In genomic region chr2:187547353-187547979, GRCh38 we compare ENCODE assay signal across 9 cellular contexts. TPM values are rescaled to one million over a fixed set of nuclear protein-coding genes. Genes with fewer than 3 reads are reported as not detected.
DNase-seq lines count a peak whose midpoint lies in the region; ATAC-seq, FAIRE-seq and TF ChIP-seq lines count a peak whose summit lies in the region.
"Had no signal": no experiment of that assay in that cellular context is flagged by ENCODE, and none has a peak within 500 bp of the region (broad histone marks: within the 10 kb centered on the region; RNA-seq: fewer than 3 reads in every experiment).

No MANE protein-coding gene starts in this region.

- in situ Hi-C loops in K562 (cut with MboI) = no loop called here

- H3K9ac ChIP-seq in HUES6 (ENCODE audit: low read length) (no peak overlapping the region), K562 (ENCODE audit: insufficient read depth in 1 of 2, low read depth in 2 of 2, low read length in 2 of 2) (no peak overlapping the region)

- H3K4me2 ChIP-seq in A549 (peak overlapping the region; percentile 93), K562 (ENCODE audit: insufficient read depth, low read length) (peak overlapping the region; percentile 23; the same call in 1 of the 2 replicates)

- H3K4me1 ChIP-seq in A549 (peaks cover 86% of the 10 kb centered on the region), HUES6 (ENCODE audit: control insufficient read depth, insufficient read depth, low read length) (peaks cover 31% of the 10 kb centered on the region), K562 (replicated peaks in 1 of 2; ENCODE audit: control insufficient read depth in 2 of 2, insufficient read depth in 2 of 2, low read length in 2 of 2) (peaks cover 0 to 20% of the 10 kb centered on the region in 2 experiments; a peak in 3 of 5 replicates), BE2C (no peaks in the 10 kb centered on the region)

- H3K36me3 ChIP-seq in HUES6 (ENCODE audit: control insufficient read depth, insufficient read depth, low read length) (peaks cover 16% of the 10 kb centered on the region), K562 (ENCODE audit: control insufficient read depth, insufficient read depth, low read length) (peaks cover 44% of the 10 kb centered on the region), BE2C (no peaks in the 10 kb centered on the region)

- POLR2A ChIA-PET in A549 (lab: Yijun Ruan, JAX) (interaction anchor here (1.0 to 1.6 kb wide), 2 partner anchors 28 to 745 kb away, joined by 3 to 4 read pairs; partner anchors contain the start of gene GULP1), K562 (lab: Yijun Ruan, JAX) (interaction anchor here (0.8 to 2.0 kb wide), 4 partner anchors 12 to 37 kb away, joined by 3 to 5 read pairs (median 4); no protein-coding TSS in a partner anchor)

- FAIRE-seq in A549 (lab: Jason Lieb, UNC) (peak; percentile 97), K562 (lab: Jason Lieb, UNC) (peak; percentile 92), GM12892 (lab: Jason Lieb, UNC) (no peak)

- TF ChIP-seq POLR2A in A549 (IDR thresholded peaks at IDR 0.05; ENCODE audit: low read length) (no peak), K562 (conservative IDR thresholded peaks at IDR 0.05) (no peak), GM12892 (IDR thresholded peaks at IDR 0.05; ENCODE audit: low read depth, low read length) (no peak)

- no peak overlapping the region for H3K4me3 ChIP-seq in A549
- H3K4me3 ChIP-seq in HUES6 (ENCODE audit: low read depth, low read length) = no peak overlapping the region
- no peak overlapping the region for H3K4me3 ChIP-seq in K562
- no peak overlapping the region for H3K4me3 ChIP-seq in BE2C (ENCODE audit: low read depth, low read length)

- no peaks in the 10 kb centered on the region for H4K20me1 ChIP-seq in K562 (replicated peaks; ENCODE audit: control insufficient read depth, insufficient read depth, low read length)

- WGBS in A549 (ENCODE audit: missing lambda C conversion rate) = 0% methylated on average over 2 of the region's 2 CpGs
- 0% methylated on average over 2 of the region's 2 CpGs for WGBS in K562 (ENCODE audit: insufficient coverage, low coverage, missing lambda C conversion rate)

- intact Hi-C loops in K562 (cut with micrococcal nuclease) = loop anchor here (5.0 to 10.0 kb wide), 2 partner anchors 40 to 953 kb away; partner anchors contain the start of gene ITGAV

- peak overlapping the region; percentile 89 to 92 for H3K27ac ChIP-seq in A549
- peak overlapping the region; percentile 52; the same call in 1 of the 2 replicates for H3K27ac ChIP-seq in HUES6 (ENCODE audit: low read depth, low read length)
- peak overlapping the region; percentile 57 for H3K27ac ChIP-seq in K562 (ENCODE audit: extremely low read depth, low read depth, low read length)
- H3K27ac ChIP-seq: C4-2B had no signal

- BruUV-seq in K562 (replicated peaks; lab: Mats Ljungman, UMichigan) = no TSS peak

- CTCF ChIA-PET in A549 (lab: Yijun Ruan, JAX) (interaction anchor here (1.2 to 8.7 kb wide), 5 partner anchors 7 to 48 kb away, joined by 3 to 56 read pairs (median 4); no protein-coding TSS in a partner anchor), K562 (lab: Yijun Ruan, JAX; ENCODE audit: low intra/inter-chr PET ratio) (no interaction called here)

- TF ChIP-seq RAD21 in A549 (conservative IDR thresholded peaks at IDR 0.05 in 1 of 2, IDR thresholded peaks at IDR 0.05 in 1 of 2) (peak in 1 of 2 experiments; percentile 31; a peak in 2 of 5 replicates), K562 (CRISPR knock-in tag; conservative IDR thresholded peaks at IDR 0.05 in 1 of 2, IDR thresholded peaks at IDR 0.05 in 1 of 2) (no peak)

- no peak overlapping the region for H2AFZ ChIP-seq in K562 (ENCODE audit: low read depth, low read length)

- H3K27me3 ChIP-seq in HUES6 (ENCODE audit: control insufficient read depth, insufficient read depth, low read length) (no peaks in the 10 kb centered on the region), K562 (ENCODE audit: control insufficient read depth in 2 of 2, insufficient read depth in 2 of 2, low read length in 2 of 2) (no peaks in the 10 kb centered on the region), BE2C (no peaks in the 10 kb centered on the region)

- H3K9me3 ChIP-seq in A549 = no peaks in the 10 kb centered on the region
- H3K9me3 ChIP-seq in HUES6 (ENCODE audit: control insufficient read depth, insufficient read depth, low read depth, low read length) = no peaks in the 10 kb centered on the region
- no peaks in the 10 kb centered on the region for H3K9me3 ChIP-seq in K562 (replicated peaks; ENCODE audit: control insufficient read depth, insufficient read depth, low read depth, low read length)
- H3K9me3 ChIP-seq in BE2C = no peaks in the 10 kb centered on the region

- ATAC-seq in A549 (peak; percentile 87 to 97), K562 (peak; percentile 86)

- no peak for TF ChIP-seq CTCF in A549 (IDR thresholded peaks at IDR 0.05)
- TF ChIP-seq CTCF in K562 (IDR thresholded peaks at IDR 0.05 in 2 of 3, conservative IDR thresholded peaks at IDR 0.05 in 1 of 3; ENCODE audit: insufficient read depth in 2 of 3, low read depth in 1 of 3, low read length in 3 of 3) = no peak
- TF ChIP-seq CTCF in BE2C (IDR thresholded peaks at IDR 0.05; ENCODE audit: low read depth, low read length) = no peak

- TF ChIP-seq EP300 in A549 (IDR thresholded peaks at IDR 0.05) = peak; percentile 56 to 76; a peak in 2 of 5 replicates
- peak; percentile 65; the same call in 1 of the 2 replicates for TF ChIP-seq EP300 in K562 (IDR thresholded peaks at IDR 0.05; ENCODE audit: low read length)

- no peaks in the 10 kb centered on the region for H3K9me1 ChIP-seq in K562 (ENCODE audit: control insufficient read depth, insufficient read depth, low read length)

- DNase-seq in A549 (ENCODE audit: low read depth in 1 of 2, low spot score in 1 of 2) (peak; percentile 18 to 96), K562 (ENCODE audit: extremely low read depth in 1 of 4, low spot score in 3 of 4) (peak; percentile 54 to 89 (median 67)), kidney tubule cell (ENCODE audit: low spot score) (peak; percentile 97), BE2C (no peak), GM12892 (ENCODE audit: insufficient read length) (no peak)
- no peak for DNase-seq in effector CD8-positive, alpha-beta T cell (lab: John Stamatoyannopoulos, UW)
- no peak for DNase-seq in activated naive CD4-positive, alpha-beta T cell treated with anti-CD3 and anti-CD28 coated beads, Interleukin-2, amount 50 U/mL, for 16 hours

- H3K79me2 ChIP-seq in K562 (ENCODE audit: control insufficient read depth, insufficient read depth, low read length) = peaks cover 77% of the 10 kb centered on the region

TF ChIP-seq in A549, 52 proteins besides CTCF, POLR2A, EP300 and RAD21 (continues in another document):
- TF ChIP-seq MYC (IDR thresholded peaks at IDR 0.05; ENCODE audit: borderline replicate concordance, low read length) (no peak), TFCP2L1 (CRISPR knock-in tag; IDR thresholded peaks at IDR 0.05) (no peak), USF2 (IDR thresholded peaks at IDR 0.05) (no peak), ESRRA (IDR thresholded peaks at IDR 0.05; ENCODE audit: borderline replicate concordance, low read length) (no peak), KDM1A (IDR thresholded peaks at IDR 0.05; ENCODE audit: low read depth) (no peak)

TF ChIP-seq in K562, 482 proteins besides CTCF, POLR2A, EP300 and RAD21 (continues in another document):
- peak; percentile 73 for TF ChIP-seq BACH1 (tag; IDR thresholded peaks at IDR 0.05)
- TF ChIP-seq NUFIP1 (IDR thresholded peaks at IDR 0.05; ENCODE audit: partially characterized antibody) = no peak
- TF ChIP-seq ETV5 (CRISPR knock-in tag; IDR thresholded peaks at IDR 0.05; ENCODE audit: low read depth) = no peak
- peak; percentile 60 for TF ChIP-seq POLR2AphosphoS5 (IDR thresholded peaks at IDR 0.05; ENCODE audit: control insufficient read depth, insufficient read depth, low read depth, low read length)
- peak; percentile 34; the same call in 1 of the 2 replicates for TF ChIP-seq STAT5A (IDR thresholded peaks at IDR 0.05; ENCODE audit: borderline replicate concordance, low read length)
- peak; percentile 97 for TF ChIP-seq NFE2 (IDR thresholded peaks at IDR 0.05; ENCODE audit: low read depth)
- no peak for TF ChIP-seq GATAD2B (IDR thresholded peaks at IDR 0.05; ENCODE audit: borderline replicate concordance)

RNA-seq across cellular contexts. Expression of gene TFPI, which starts 6.8 kb away (rescaled TPM):
- polyA plus RNA-seq in A549 (2011; rRNA removed) (104 and 107 TPM in 2 replicates), A549 (2017; fragmentation: RNase III; extraction: RNeasy Plus Mini Kit Qiagen cat#74134 plus additional on column Dnase treatment) (12.3 to 18.7 TPM (median 14.3 TPM) in 3 replicates), K562 (2011; rRNA removed) (179 and 1,046 TPM in 2 replicates), K562 (2014; fragmentation: Illumina TruSeq; extraction: Trizol) (104 TPM in 2 replicates), K562 (2014; fragmentation: Nextera tagmentation; extraction: Ambion mirVana) (100 to 1,000 TPM; 179 to 219 TPM), K562 (2014; rRNA removed) (61.8 and 76.3 TPM in 2 replicates)
- polyA plus RNA-seq in A549 (2012; cell fraction: cytosol; rRNA removed) = 5.3 and 5.4 TPM in 2 replicates
- 4.4 and 8.1 TPM in 2 replicates for polyA plus RNA-seq in A549 (2012; cell fraction: nucleus; rRNA removed)
- 49.1 and 67.2 TPM in 2 replicates for polyA minus RNA-seq in A549 (2011; rRNA and poly(A)+ RNA removed)
- 87.5 and 177 TPM in 2 replicates for total RNA-seq in K562 (2011; cell fraction: chromatin; rRNA removed; ENCODE audit: low replicate concordance)
- total RNA-seq in K562 (2011; cell fraction: nucleolus; rRNA removed) = 61.4 and 81.3 TPM in 2 replicates
- 135 and 144 TPM in 2 replicates for total RNA-seq in K562 (2011; cell fraction: nucleoplasm; rRNA removed)
- total RNA-seq in K562 (2014; rRNA removed) (35.4 and 53.5 TPM in 2 replicates), K562 (2014; rRNA removed; fragmentation: Illumina TruSeq; extraction: Trizol) (100 and 145 TPM in 2 replicates), K562 (2015; rRNA removed; fragmentation: Illumina TruSeq; extraction: Trizol) (54.3 and 58.1 TPM in 2 replicates), K562 (2021) (74.7 and 83.0 TPM in 2 replicates)
- polyA plus RNA-seq in K562 (2011; cell fraction: cytosol; rRNA removed) = 33.6 and 424 TPM in 2 replicates
- 32.9 and 293 TPM in 2 replicates for polyA plus RNA-seq in K562 (2011; cell fraction: nucleus; rRNA removed)
- polyA plus RNA-seq in K562 (2012) = 51.0 and 52.7 TPM in 2 replicates
- polyA minus RNA-seq in K562 (2011; rRNA and poly(A)+ RNA removed) = 205 and 989 TPM in 2 replicates
- polyA minus RNA-seq in K562 (2011; cell fraction: cytosol; rRNA and poly(A)+ RNA removed) = 60.0 and 237 TPM in 2 replicates
- 74.2 and 485 TPM in 2 replicates for polyA minus RNA-seq in K562 (2011; cell fraction: nucleus; rRNA and poly(A)+ RNA removed)
- polyA plus RNA-seq in BE2C (2012; ENCODE audit: insufficient read depth, insufficient read length, low read depth) = 7.7 TPM
- 0.45 TPM for polyA plus RNA-seq in GM12892 (2012; ENCODE audit: missing spikeins)

Comparison
In these comparisons a context has a peak if more than half of its experiments do, and no peak if none do; other contexts are left out.
1. DNase-seq: peak in A549 (2 of 2), K562 (4 of 4) and kidney tubule cell (single experiment); none in effector CD8-positive, alpha-beta T cell (single experiment), BE2C (single experiment), activated naive CD4-positive, alpha-beta T cell treated with anti-CD3 and anti-CD28 coated beads, Interleukin-2, amount 50 U/mL, for 16 hours (single experiment) and GM12892 (single experiment).
2. Of the 35 proteins assayed by ChIP-seq in both K562 and A549: peak only in K562: EHMT2 and KDM1A; only in A549: CEBPB, HMGXB4, JUNB, MAX and SMC3; in both: EP300 and MAFK; in neither: 23; mixed calls (peak in some experiments, not most) for 3.
3. Peak in every context shown above with its lines, with median percentiles within 50 percentile points of each other: H3K27ac ChIP-seq.